10 cellular contexts compared by ENCODE assay signal in genomic region chr5:96384353-96384752, GRCh38. TPM values are rescaled to one million over a fixed set of nuclear protein-coding genes. Genes with fewer than 3 reads are reported as not detected.
DNase-seq lines count a peak whose midpoint lies in the region; ATAC-seq and TF ChIP-seq lines count a peak whose summit lies in the region.
"Had no signal": no experiment of that assay in that cellular context is flagged by ENCODE, and none has a peak within 500 bp of the region (broad histone marks: within the 10 kb centered on the region; RNA-seq: fewer than 3 reads in every experiment).

No MANE protein-coding gene starts in this region.

- no peaks in the 10 kb centered on the region for H3K36me3 ChIP-seq in transverse colon
- H3K36me3 ChIP-seq: sigmoid colon had no signal

- peak; percentile 19 for DNase-seq in GOT3 (lab: John Stamatoyannopoulos, UW)
- peak; percentile 93 for DNase-seq in SW480 (ENCODE audit: low spot score)
- peak; percentile 75 to 88 for DNase-seq in foreskin fibroblast
- DNase-seq in sciatic nerve (ENCODE audit: low spot score), result no peak
- no peak for DNase-seq in activated CD4-positive, alpha-beta T cell treated with anti-CD3 and anti-CD28 coated beads for 4 hours
- DNase-seq in transverse colon, result no peak
- no peak for DNase-seq in NCI-H128 (lab: John Stamatoyannopoulos, UW; ENCODE audit: unreplicated experiment)
- DNase-seq: sigmoid colon had no signal

- TF ChIP-seq CTCF in foreskin fibroblast (IDR thresholded peaks at IDR 0.05; ENCODE audit: low read depth, low read length) (no peak), transverse colon (IDR thresholded peaks at IDR 0.05) (no peak)

- 82% methylated on average over 3 of the region's 3 CpGs; no CpG with 5 or more reads in 1 of the 2 donors for WGBS in transverse colon (ENCODE audit: low coverage in 1 of 2), 2 donors

- intact Hi-C loops in sciatic nerve (cut with DNase I) (no loop called here), transverse colon (cut with DNase I; ENCODE audit: low total_unique reads) (no loop called here)

- in situ Hi-C loops in transverse colon (cut with MboI; ENCODE audit: low pct_ligation_motif_present in 1 of 4, low pct_unique_long_range_greater_than_20kb in 1 of 4, low sequenced_read_pairs in 3 of 4), result no loop called here

- no peaks in the 10 kb centered on the region for H3K27me3 ChIP-seq in transverse colon
- H3K27me3 ChIP-seq: sigmoid colon had no signal

- H3K4me3 ChIP-seq in foreskin fibroblast (ENCODE audit: low read depth in 1 of 2, low read length in 2 of 2) (no peak overlapping the region), transverse colon (no peak overlapping the region)
- H3K4me3 ChIP-seq: sigmoid colon had no signal

- H3K4me1 ChIP-seq in transverse colon, result no peaks in the 10 kb centered on the region

- ATAC-seq in sciatic nerve, result peak; percentile 58
- ATAC-seq in HG03139 (IDR thresholded peaks at IDR 0.05; ENCODE audit: unreplicated experiment), result no peak

- no peak for TF ChIP-seq POLR2A in transverse colon (IDR thresholded peaks at IDR 0.05)

- no peaks in the 10 kb centered on the region for H3K9me3 ChIP-seq in transverse colon
- H3K9me3 ChIP-seq: sigmoid colon had no signal

- no peak for TF ChIP-seq EP300 in transverse colon (IDR thresholded peaks at IDR 0.05; ENCODE audit: low read depth)

- no peak overlapping the region for H3K27ac ChIP-seq in transverse colon
- H3K27ac ChIP-seq: HL-60, sigmoid colon had no signal

RNA-seq across cellular contexts. Expression of gene PCSK1, which starts 48.7 kb away (rescaled TPM):
- total RNA-seq in sciatic nerve (0.09 TPM), transverse colon (1 to 10 TPM in 2 of 4 donors, not detected in 2; 1.6 to 2.5 TPM)

Comparison
In these comparisons a context has a peak if more than half of its experiments do, and no peak if none do; other contexts are left out.
1. DNase-seq: peak in GOT3 (single experiment), SW480 (single experiment) and foreskin fibroblast (2 of 2); none in sciatic nerve (single experiment), activated CD4-positive, alpha-beta T cell treated with anti-CD3 and anti-CD28 coated beads for 4 hours (0 of 2), transverse colon (single experiment) and NCI-H128 (single experiment).